Comparison of ENCODE assay signal across 8 cellular contexts in the genomic region with DNA sequence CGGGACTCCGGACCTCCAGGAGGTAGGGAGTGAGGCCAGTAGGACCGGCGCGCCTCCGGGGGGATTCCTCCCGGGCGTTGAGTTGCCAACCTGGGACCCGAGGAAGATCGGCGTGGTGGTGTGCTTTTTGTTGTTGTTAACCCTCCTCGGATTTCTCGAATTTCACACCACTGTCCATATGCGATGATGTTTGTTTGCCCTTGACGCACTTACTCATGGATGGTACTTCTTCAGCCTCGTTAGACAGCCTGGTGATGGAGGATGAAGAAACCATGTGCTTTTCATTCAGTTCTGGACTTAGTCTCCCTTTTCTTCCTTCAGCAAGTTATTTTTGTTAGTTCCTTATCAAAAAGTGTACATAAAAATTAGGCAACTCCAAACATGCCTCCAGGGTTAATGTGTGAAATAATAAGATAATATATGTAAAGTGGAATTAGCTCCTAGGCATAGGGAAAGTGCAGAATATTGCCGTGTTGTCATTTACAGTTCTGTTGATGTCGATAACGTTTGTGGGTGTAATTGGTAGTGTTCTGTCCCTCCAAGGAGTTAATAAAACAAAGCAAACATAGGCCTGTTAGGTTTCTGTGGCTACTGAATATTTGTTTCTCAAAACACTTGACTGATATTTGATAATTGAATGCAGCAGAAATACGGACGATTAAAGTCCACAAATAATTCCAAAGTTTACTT. TPM values are rescaled to one million over a fixed set of nuclear protein-coding genes. Genes with fewer than 3 reads are reported as not detected.
DNase-seq lines count a peak whose midpoint lies in the region; ATAC-seq and TF ChIP-seq lines count a peak whose summit lies in the region.
"Not testable (repeated sequence)": the region's sequence is repeated elsewhere in the genome, so short reads cannot be mapped to it uniquely, and the experiment has no call there.

No MANE protein-coding gene starts in this region.

- H3F3A ChIP-seq in GM23338 (replicated peaks; ENCODE audit: low read depth): not testable (repeated sequence)

- peaks cover 15% of the 10 kb centered on the region for H3K4me1 Mint-ChIP-seq in GM23338

- not testable (repeated sequence) for TF ChIP-seq CTCF in AG10803 (conservative IDR thresholded peaks at IDR 0.05; ENCODE audit: low read length); GM23338 (conservative IDR thresholded peaks at IDR 0.05; ENCODE audit: low read depth in 2 of 2); astrocyte of the cerebellum (IDR thresholded peaks at IDR 0.05; ENCODE audit: low read depth, low read length, missing control alignments); fibroblast of mammary gland (conservative IDR thresholded peaks at IDR 0.05; ENCODE audit: control insufficient read depth, insufficient read depth, low read depth, low read length); lung (IDR thresholded peaks at IDR 0.05; ENCODE audit: control extremely low read depth, extremely low read depth)

- peak overlapping the region; percentile 99 for H3K4me3 Mint-ChIP-seq in GM23338

- in situ Hi-C loops in astrocyte of the cerebellum (cut with HindIII; ENCODE audit: low sequenced_read_pairs): not testable (repeated sequence)

- H3K27me3 ChIP-seq in GM23338 (ENCODE audit: insufficient read depth); lung (ENCODE audit: control insufficient read depth, insufficient read depth): not testable (repeated sequence)

- not testable (repeated sequence) for H3K9me3 Mint-ChIP-seq in GM23338

- whole genome bisulfite sequencing in lung, 2 donors: 0% methylated on average over 21 of the region's 21 CpGs

- peak overlapping the region; percentile 77 for H3K4me2 ChIP-seq in GM23338

- H3K9me2 ChIP-seq in GM23338 (ENCODE audit: insufficient read depth): not testable (repeated sequence)

- not testable (repeated sequence) for H3K27me3 Mint-ChIP-seq in GM23338 (ENCODE audit: insufficient read depth, low read depth, poor library complexity)

- H3K9me3 ChIP-seq in lung (ENCODE audit: control insufficient read depth in 2 of 2, insufficient read depth in 1 of 2, low read length in 1 of 2): not testable (repeated sequence)

- not testable (repeated sequence) for ATAC-seq in GM23338
- ATAC-seq in lung (ENCODE audit: insufficient read depth, low FRiP score): peak; percentile 1

- not testable (repeated sequence) for DNase-seq in AG10803 (ENCODE audit: low read depth); GM23338 (ENCODE audit: low spot score); astrocyte of the cerebellum (ENCODE audit: low read depth); lung (ENCODE audit: low spot score); skeletal muscle cell (ENCODE audit: low read depth)
- peak; percentile 57 for DNase-seq in NCI-H1694 treated with DMSO at 0.1 percent for 48 hours (lab: John Stamatoyannopoulos, UW)
- DNase-seq in SKM-1 treated with dmso at 0.1 percent for 144 hours (lab: John Stamatoyannopoulos, UW; ENCODE audit: unreplicated experiment): peak; percentile 62
- peak; percentile 21 for DNase-seq in fibroblast of mammary gland (ENCODE audit: low read depth)

- H2AFZ ChIP-seq in GM23338: not testable (repeated sequence)

- H3K4me3 ChIP-seq in AG10803 (ENCODE audit: low read length): peak overlapping the region; percentile 94
- H3K4me3 ChIP-seq in GM23338: peak overlapping the region; percentile 62
- H3K4me3 ChIP-seq in astrocyte of the cerebellum (ENCODE audit: low read depth, low read length): peak overlapping the region; percentile 81
- H3K4me3 ChIP-seq in fibroblast of mammary gland (ENCODE audit: control insufficient read depth, low read depth, low read length): peak overlapping the region; percentile 90
- peak overlapping the region; percentile 96 for H3K4me3 ChIP-seq in lung
- peak overlapping the region; percentile 83 for H3K4me3 ChIP-seq in skeletal muscle cell (ENCODE audit: low read depth, low read length)

- peak overlapping the region; percentile 99 for H3K27ac Mint-ChIP-seq in GM23338

- H3K27ac ChIP-seq in GM23338 (ENCODE audit: low read depth) (peak overlapping the region; percentile 99), lung (ENCODE audit: low read depth in 1 of 2, low read length in 1 of 2) (peak overlapping the region; percentile 95 to 100)

- H3K79me2 ChIP-seq in GM23338 (replicated peaks; ENCODE audit: insufficient read depth): peaks cover 77% of the 10 kb centered on the region

- H3K4me1 ChIP-seq in GM23338 (ENCODE audit: insufficient read depth): not testable (repeated sequence)
- H3K4me1 ChIP-seq in lung (ENCODE audit: control insufficient read depth in 2 of 2, insufficient read depth in 2 of 2, low read length in 2 of 2): peaks cover 0 to 15% of the 10 kb centered on the region in 2 donors

- H3K36me3 ChIP-seq in GM23338 (ENCODE audit: insufficient read depth); lung (ENCODE audit: control insufficient read depth in 2 of 2, insufficient read depth in 2 of 2, low read length in 2 of 2): not testable (repeated sequence)

- H3K36me3 Mint-ChIP-seq in GM23338 (ENCODE audit: low read depth): peaks cover 22% of the 10 kb centered on the region

- H4K20me1 ChIP-seq in GM23338 (replicated peaks; ENCODE audit: insufficient read depth): peaks cover 11% of the 10 kb centered on the region

RNA-seq across cellular contexts. Expression of a gene that starts 0.9 kb away (rescaled TPM):
- 17.4 and 23.6 TPM in 2 replicates for total RNA-seq in GM23338 (2014; rRNA removed; shearing (Covaris generic))
- polyA plus RNA-seq in GM23338 (2016; fragmentation: Nextera tagmentation; extraction: Ambion mirVana) (17.7 and 24.7 TPM in 2 replicates), lung (1 to 10 TPM; 8.1 to 8.9 TPM)
- 10 to 100 TPM; 46.1 to 92.5 TPM for total RNA-seq in lung

RNA-seq across cellular contexts. Expression of a gene that starts 46.5 kb away (rescaled TPM):
- 25.9 and 35.4 TPM in 2 replicates for total RNA-seq in GM23338 (2014; rRNA removed; shearing (Covaris generic))
- polyA plus RNA-seq in GM23338 (2016; fragmentation: Nextera tagmentation; extraction: Ambion mirVana) (42.2 and 43.5 TPM in 2 replicates), lung (10 to 100 TPM; 28.8 to 33.6 TPM)
- 10 to 100 TPM; 22.1 to 51.5 TPM for total RNA-seq in lung
